Comparison of ENCODE assay signal across 14 cellular contexts in the genomic region with DNA sequence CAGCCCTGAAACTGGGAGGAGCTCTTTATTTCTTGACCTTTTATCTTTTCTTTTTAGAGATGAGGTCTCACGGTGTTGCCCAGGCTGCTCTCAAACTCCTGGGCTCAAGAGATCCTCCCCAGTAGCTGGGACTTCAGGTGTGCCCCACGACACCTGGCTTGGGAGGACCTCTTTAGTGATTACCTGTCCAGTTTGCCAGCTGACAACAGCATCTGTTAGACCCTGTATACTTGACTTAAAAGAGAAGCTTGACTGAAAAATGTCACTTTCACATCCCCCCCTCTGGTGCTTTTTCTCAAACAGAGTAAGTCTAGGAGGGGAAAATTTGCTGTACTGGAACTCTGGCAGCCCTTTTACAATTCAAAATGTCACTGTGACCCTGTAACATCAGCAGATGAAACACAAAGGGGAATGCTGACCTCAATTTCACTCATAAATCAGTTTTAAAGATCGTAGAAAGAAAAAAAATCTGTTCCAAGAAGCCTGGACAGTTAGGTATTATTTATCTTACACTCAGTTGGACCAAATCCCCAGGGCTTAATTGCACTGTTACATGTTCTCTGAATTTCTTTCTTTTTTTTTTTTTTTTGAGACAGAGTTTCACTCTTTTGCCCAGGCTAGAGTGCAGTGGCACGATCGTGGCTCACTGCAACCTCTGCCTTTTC. TPM values are rescaled to one million over a fixed set of nuclear protein-coding genes. Genes with fewer than 3 reads are reported as not detected.
DNase-seq lines count a peak whose midpoint lies in the region; ATAC-seq and TF ChIP-seq lines count a peak whose summit lies in the region.
"Had no signal": no experiment of that assay in that cellular context is flagged by ENCODE, and none has a peak within 500 bp of the region (broad histone marks: within the 10 kb centered on the region; RNA-seq: fewer than 3 reads in every experiment).

No MANE protein-coding gene starts in this region.

- H3K4me3 ChIP-seq in duodenal mucosa (ENCODE audit: low read depth in 1 of 2, low read length in 2 of 2) = no peak overlapping the region
- no peak overlapping the region for H3K4me3 ChIP-seq in stomach

- peaks cover 9% of the 10 kb centered on the region for H3K36me3 Mint-ChIP-seq in activated CD4-positive, alpha-beta memory T cell treated with anti-CD3 and anti-CD28 coated beads for 36 hours
- H3K36me3 Mint-ChIP-seq in activated CD4-positive, alpha-beta memory T cell treated with anti-CD3 and anti-CD28 coated beads, Interleukin-2, amount 10 ng/mL, durations not matched to agents 7 days and 5 days (ENCODE audit: low read depth) = peaks cover 18% of the 10 kb centered on the region
- peaks cover 2% of the 10 kb centered on the region for H3K36me3 Mint-ChIP-seq in IgD-negative memory B cell

- no peak for TF ChIP-seq CTCF in stomach (IDR thresholded peaks at IDR 0.05)

- H3K36me3 ChIP-seq in duodenal mucosa (ENCODE audit: control insufficient read depth in 1 of 2, insufficient read depth in 2 of 2, low read length in 2 of 2) (no peaks in the 10 kb centered on the region), stomach (no peaks in the 10 kb centered on the region)
- H3K36me3 ChIP-seq: heart right ventricle, SJCRH30 had no signal

- peaks cover 15 to 21% of the 10 kb centered on the region in 2 donors for H3K4me1 ChIP-seq in duodenal mucosa (ENCODE audit: control insufficient read depth in 1 of 2, insufficient read depth in 2 of 2, low read length in 2 of 2)
- peaks cover 14 to 48% (median 31%) of the 10 kb centered on the region in 4 donors for H3K4me1 ChIP-seq in stomach

- TF ChIP-seq EP300 in stomach (IDR thresholded peaks at IDR 0.05) = no peak

- H3K27me3 Mint-ChIP-seq in activated CD4-positive, alpha-beta memory T cell treated with anti-CD3 and anti-CD28 coated beads for 36 hours = no peaks in the 10 kb centered on the region
- H3K27me3 Mint-ChIP-seq in activated CD4-positive, alpha-beta memory T cell treated with anti-CD3 and anti-CD28 coated beads, Interleukin-2, amount 10 ng/mL, durations not matched to agents 7 days and 5 days = no peaks in the 10 kb centered on the region
- H3K27me3 Mint-ChIP-seq in IgD-negative memory B cell = no peaks in the 10 kb centered on the region

- H3K27me3 ChIP-seq in duodenal mucosa (ENCODE audit: control insufficient read depth in 1 of 2, insufficient read depth in 2 of 2, low read length in 2 of 2) = no peaks in the 10 kb centered on the region
- no peaks in the 10 kb centered on the region for H3K27me3 ChIP-seq in stomach
- H3K27me3 ChIP-seq: heart right ventricle, SJCRH30 had no signal

- TF ChIP-seq POLR2A in stomach (IDR thresholded peaks at IDR 0.05) = no peak

- no peak overlapping the region for H3K4me3 Mint-ChIP-seq in activated CD4-positive, alpha-beta memory T cell treated with anti-CD3 and anti-CD28 coated beads for 36 hours
- no peak overlapping the region for H3K4me3 Mint-ChIP-seq in activated CD4-positive, alpha-beta memory T cell treated with anti-CD3 and anti-CD28 coated beads, Interleukin-2, amount 10 ng/mL, durations not matched to agents 7 days and 5 days
- peak overlapping the region in 3 of 4 donors; percentile 9 to 85 (median 34) for H3K4me3 Mint-ChIP-seq in IgD-negative memory B cell

- peak overlapping the region; percentile 93 for H3K27ac Mint-ChIP-seq in activated CD4-positive, alpha-beta memory T cell treated with anti-CD3 and anti-CD28 coated beads for 36 hours
- H3K27ac Mint-ChIP-seq in activated CD4-positive, alpha-beta memory T cell treated with anti-CD3 and anti-CD28 coated beads, Interleukin-2, amount 10 ng/mL, durations not matched to agents 7 days and 5 days = no peak overlapping the region
- H3K27ac Mint-ChIP-seq in IgD-negative memory B cell = peak overlapping the region in 1 of 3 donors; percentile 73

- H3K9me3 ChIP-seq in duodenal mucosa (ENCODE audit: control insufficient read depth in 1 of 2, low read length in 2 of 2) = no peaks in the 10 kb centered on the region
- H3K9me3 ChIP-seq in stomach = no peaks in the 10 kb centered on the region
- H3K9me3 ChIP-seq: heart right ventricle, SJCRH30 had no signal

- DNase-seq in activated CD4-positive, alpha-beta memory T cell treated with anti-CD3 and anti-CD28 coated beads for 36 hours = no peak
- DNase-seq in activated CD4-positive, alpha-beta memory T cell treated with anti-CD3 and anti-CD28 coated beads, Interleukin-2, amount 10 ng/mL, durations not matched to agents 7 days and 5 days = no peak
- DNase-seq in stomach (no peak), NCI-H524 treated with DMSO at 0.1 percent for 48 hours (lab: John Stamatoyannopoulos, UW) (no peak)
- DNase-seq: heart right ventricle; kidney glomerular epithelial cell; retina; SJCRH30; stimulated activated CD4-positive, alpha-beta T cell treated with anti-CD3 and anti-CD28 coated beads, Interleukin-4, amount 100 ng/mL, for 4 hours; stimulated activated naive CD4-positive, alpha-beta T cell had no signal

- H3K4me1 Mint-ChIP-seq in activated CD4-positive, alpha-beta memory T cell treated with anti-CD3 and anti-CD28 coated beads for 36 hours (ENCODE audit: low read depth) = peaks cover 39% of the 10 kb centered on the region
- peaks cover 36% of the 10 kb centered on the region for H3K4me1 Mint-ChIP-seq in activated CD4-positive, alpha-beta memory T cell treated with anti-CD3 and anti-CD28 coated beads, Interleukin-2, amount 10 ng/mL, durations not matched to agents 7 days and 5 days
- H3K4me1 Mint-ChIP-seq in IgD-negative memory B cell = peaks cover 8 to 22% (median 11%) of the 10 kb centered on the region in 3 donors

- H3K9me3 Mint-ChIP-seq in activated CD4-positive, alpha-beta memory T cell treated with anti-CD3 and anti-CD28 coated beads for 36 hours = no peaks in the 10 kb centered on the region
- no peaks in the 10 kb centered on the region for H3K9me3 Mint-ChIP-seq in activated CD4-positive, alpha-beta memory T cell treated with anti-CD3 and anti-CD28 coated beads, Interleukin-2, amount 10 ng/mL, durations not matched to agents 7 days and 5 days
- H3K9me3 Mint-ChIP-seq in IgD-negative memory B cell = no peaks in the 10 kb centered on the region

- CTCF ChIA-PET in activated CD4-positive, alpha-beta memory T cell treated with anti-CD3 and anti-CD28 coated beads for 36 hours (lab: Charles Lee) = interaction anchor here (1.0 to 9.7 kb wide), 13 partner anchors 12 to 373 kb away, joined by 3 to 583 read pairs (median 16); a partner anchor contains a TSS
- CTCF ChIA-PET in activated CD4-positive, alpha-beta memory T cell treated with anti-CD3 and anti-CD28 coated beads, Interleukin-2, amount 10 ng/mL, durations not matched to agents 7 days and 5 days (lab: Charles Lee) = interaction anchor here (0.9 to 18.3 kb wide), 17 partner anchors 13 to 220 kb away, joined by 3 to 510 read pairs (median 15); a partner anchor contains a TSS

- H3K27ac ChIP-seq in duodenal mucosa (ENCODE audit: low read depth, low read length) (peak overlapping the region; percentile 11), stomach (peak overlapping the region in 4 of 5 donors; percentile 1 to 99 (median 96))

- 69 to 84% (median 75%) methylated on average over 5 of the region's 5 CpGs for WGBS in stomach, 5 donors

- no peak for ATAC-seq in HG03097 (IDR thresholded peaks at IDR 0.05; ENCODE audit: low FRiP score, unreplicated experiment)
- ATAC-seq in HG03439 (IDR thresholded peaks at IDR 0.05; ENCODE audit: unreplicated experiment) = no peak

- POLR2A ChIA-PET in activated CD4-positive, alpha-beta memory T cell treated with anti-CD3 and anti-CD28 coated beads for 36 hours (lab: Charles Lee) = interaction anchor here (1.0 to 6.8 kb wide), 12 partner anchors 10 to 185 kb away, joined by 3 to 85 read pairs (median 19); a partner anchor contains a TSS
- POLR2A ChIA-PET in activated CD4-positive, alpha-beta memory T cell treated with anti-CD3 and anti-CD28 coated beads, Interleukin-2, amount 10 ng/mL, durations not matched to agents 7 days and 5 days (lab: Charles Lee) = interaction anchor here (0.9 to 5.0 kb wide), 14 partner anchors 15 to 374 kb away, joined by 3 to 69 read pairs (median 22); a partner anchor contains a TSS

- intact Hi-C loops in activated CD4-positive, alpha-beta memory T cell treated with anti-CD3 and anti-CD28 coated beads for 36 hours (cut with micrococcal nuclease) = loop anchor here (2.0 to 5.0 kb wide), 4 partner anchors 15 to 376 kb away; a partner anchor contains a TSS
- intact Hi-C loops in stomach (cut with DNase I; ENCODE audit: low total_unique reads) = loop anchor here (5.0 to 10.0 kb wide), 3 partner anchors 77 to 217 kb away; a partner anchor contains a TSS

- peak overlapping the region in 1 of 2 donors; percentile 67 for H3K9ac ChIP-seq in duodenal mucosa (ENCODE audit: low read depth in 1 of 2, low read length in 2 of 2)

RNA-seq across cellular contexts. Expression of a gene that starts 1.8 kb away (rescaled TPM):
- 10 to 100 TPM; 45.3 to 47.7 TPM for total RNA-seq in activated CD4-positive, alpha-beta memory T cell treated with anti-CD3 and anti-CD28 coated beads for 36 hours
- total RNA-seq in activated CD4-positive, alpha-beta memory T cell treated with anti-CD3 and anti-CD28 coated beads, Interleukin-2, amount 10 ng/mL, durations not matched to agents 7 days and 5 days = 100 to 1,000 TPM; 126 to 128 TPM
- 9.6 TPM for polyA plus RNA-seq in IgD-negative memory B cell
- 10 to 100 TPM; 23.7 to 76.4 (median 33.8) TPM for total RNA-seq in stomach
- polyA plus RNA-seq in stomach = 1 to 10 TPM; 4.1 to 6.4 (median 6.1) TPM

Comparison
In these comparisons a context has a peak if more than half of its experiments do, and no peak if none do; other contexts are left out.
1. H3K4me3 Mint-ChIP-seq: peak in IgD-negative memory B cell (3 of 4); none in activated CD4-positive, alpha-beta memory T cell treated with anti-CD3 and anti-CD28 coated beads for 36 hours (single experiment) and activated CD4-positive, alpha-beta memory T cell treated with anti-CD3 and anti-CD28 coated beads, Interleukin-2, amount 10 ng/mL, durations not matched to agents 7 days and 5 days (single experiment).